Comparison of ENCODE assay signal across 17 cellular contexts in genomic region chr9:123511326-123511974, GRCh38.
"Had no signal": no experiment of that assay in that cellular context is flagged by ENCODE, and none has a peak within 500 bp of the region (broad histone marks: within the 10 kb centered on the region; RNA-seq: fewer than 3 reads in every experiment).

No MANE protein-coding gene starts in this region.

- H3K9me3 ChIP-seq: heart right ventricle, left ventricle myocardium inferior, pancreas had no signal

- H3K9me3 Mint-ChIP-seq: activated CD8-positive, alpha-beta T cell treated with anti-CD3 and anti-CD28 coated beads for 36 hours; activated naive CD8-positive, alpha-beta T cell treated with anti-CD3 and anti-CD28 coated beads, Interleukin-2, amount 50 U/mL, for 24 hours; neural crest cell; stimulated activated effector memory CD8-positive, alpha-beta T cell treated with anti-CD3 and anti-CD28 coated beads, Interleukin-12 subunit alpha, Interleukin-12 subunit beta, amount 100 ng/mL, for 72 hours had no signal

- H3K27me3 Mint-ChIP-seq: activated CD8-positive, alpha-beta T cell treated with anti-CD3 and anti-CD28 coated beads for 36 hours; activated naive CD8-positive, alpha-beta T cell treated with anti-CD3 and anti-CD28 coated beads, Interleukin-2, amount 50 U/mL, for 24 hours had no signal

- H3K4me2 ChIP-seq: smooth muscle cell had no signal

- H3K27ac ChIP-seq: coronary artery, heart right ventricle, left ventricle myocardium inferior, pancreas had no signal

- H3K36me3 Mint-ChIP-seq: stimulated activated effector memory CD8-positive, alpha-beta T cell treated with anti-CD3 and anti-CD28 coated beads, Interleukin-12 subunit alpha, Interleukin-12 subunit beta, amount 100 ng/mL, for 72 hours had no signal

- H3K4me1 Mint-ChIP-seq: activated naive CD8-positive, alpha-beta T cell treated with anti-CD3 and anti-CD28 coated beads, Interleukin-2, amount 50 U/mL, for 24 hours had no signal

- ATAC-seq: activated CD8-positive, alpha-beta T cell treated with anti-CD3 and anti-CD28 coated beads for 36 hours; activated naive CD8-positive, alpha-beta T cell treated with anti-CD3 and anti-CD28 coated beads, Interleukin-2, amount 50 U/mL, for 24 hours; heart right ventricle; pancreas; stimulated activated effector memory CD8-positive, alpha-beta T cell treated with anti-CD3 and anti-CD28 coated beads, Interleukin-12 subunit alpha, Interleukin-12 subunit beta, amount 100 ng/mL, for 72 hours had no signal

- DNase-seq: activated CD8-positive, alpha-beta T cell treated with anti-CD3 and anti-CD28 coated beads for 36 hours; activated naive CD4-positive, alpha-beta T cell treated with Interleukin-2 at 50 U/mL for 16 hours; activated naive CD8-positive, alpha-beta T cell treated with anti-CD3 and anti-CD28 coated beads, Interleukin-2, amount 50 U/mL, for 24 hours; central memory CD4-positive, alpha-beta T cell; effector CD8-positive, alpha-beta T cell; foreskin melanocyte; heart right ventricle; islet precursor cell; left ventricle myocardium inferior; pancreas; retina; T-helper 9 cell; trophoblast cell had no signal

- H3K4me3 ChIP-seq: coronary artery, heart right ventricle, left ventricle myocardium inferior, pancreas, smooth muscle cell had no signal

- FAIRE-seq: pancreas had no signal

- H3K27ac Mint-ChIP-seq: activated CD8-positive, alpha-beta T cell treated with anti-CD3 and anti-CD28 coated beads for 36 hours; activated naive CD8-positive, alpha-beta T cell treated with anti-CD3 and anti-CD28 coated beads, Interleukin-2, amount 50 U/mL, for 24 hours; stimulated activated effector memory CD8-positive, alpha-beta T cell treated with anti-CD3 and anti-CD28 coated beads, Interleukin-12 subunit alpha, Interleukin-12 subunit beta, amount 100 ng/mL, for 72 hours had no signal

- H3K4me1 ChIP-seq: pancreas had no signal

- H3K4me3 Mint-ChIP-seq: activated CD8-positive, alpha-beta T cell treated with anti-CD3 and anti-CD28 coated beads for 36 hours; activated naive CD8-positive, alpha-beta T cell treated with anti-CD3 and anti-CD28 coated beads, Interleukin-2, amount 50 U/mL, for 24 hours; neural crest cell; stimulated activated effector memory CD8-positive, alpha-beta T cell treated with anti-CD3 and anti-CD28 coated beads, Interleukin-12 subunit alpha, Interleukin-12 subunit beta, amount 100 ng/mL, for 72 hours had no signal

- H3K36me3 ChIP-seq: heart right ventricle, pancreas had no signal

- H3K27me3 ChIP-seq: heart right ventricle, pancreas had no signal
